ENCODE assay signal across 8 cellular contexts in the genomic region with DNA sequence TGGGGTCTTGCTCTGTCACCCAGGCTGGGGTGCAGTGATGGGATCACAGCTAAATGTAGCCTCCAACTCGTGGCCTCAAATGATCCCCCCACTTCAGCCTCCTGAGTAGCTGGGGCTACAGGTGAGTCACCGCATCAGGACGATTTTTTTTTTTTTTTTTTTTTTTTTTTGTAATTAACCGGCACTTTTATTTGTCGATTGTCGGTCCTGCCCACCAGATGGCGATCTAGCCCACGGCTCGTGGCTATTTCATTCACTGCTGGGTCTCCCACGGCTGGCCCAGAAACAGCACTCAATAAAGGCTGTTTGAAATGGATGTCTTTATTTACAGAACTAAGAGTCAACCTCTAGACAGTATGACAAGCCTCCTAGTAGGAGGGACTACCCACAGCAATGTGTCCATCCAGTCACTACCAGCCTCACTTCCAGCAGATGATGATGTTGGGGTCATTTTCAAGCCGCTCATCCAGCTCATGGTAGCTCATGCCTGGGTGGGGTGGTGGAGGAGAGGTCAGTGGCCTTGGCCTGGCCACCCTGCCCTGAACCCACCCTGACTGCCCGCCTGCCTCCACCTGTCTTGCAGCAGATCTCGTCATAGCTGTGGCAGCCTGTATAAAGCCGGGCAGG. TPM values are rescaled to one million over a fixed set of nuclear protein-coding genes. Genes with fewer than 3 reads are reported as not detected.
DNase-seq lines count a peak whose midpoint lies in the region; ATAC-seq, FAIRE-seq and TF ChIP-seq lines count a peak whose summit lies in the region.

No MANE protein-coding gene starts in this region.

- peaks cover 3% of the 10 kb centered on the region; the same call in 1 of the 2 replicates for H3K4me1 ChIP-seq in GM23338 (ENCODE audit: insufficient read depth)
- H3K4me1 ChIP-seq in testis = peaks cover 24% of the 10 kb centered on the region

- H3K4me1 Mint-ChIP-seq in GM23338 (peaks cover 16% of the 10 kb centered on the region), naive B cell (peaks cover 28 to 70% (median 69%) of the 10 kb centered on the region in 3 donors)

- H3K4me3 ChIP-seq in GM23338 (no peak overlapping the region), testis (no peak overlapping the region)

- H3K36me3 Mint-ChIP-seq in GM23338 (ENCODE audit: low read depth) (peaks cover 7% of the 10 kb centered on the region; the same call in 1 of the 3 replicates), naive B cell (no peaks in the 10 kb centered on the region)

- no peaks in the 10 kb centered on the region for H3K36me3 ChIP-seq in GM23338 (ENCODE audit: insufficient read depth)
- H3K36me3 ChIP-seq in testis (ENCODE audit: low read depth, missing control alignments) = no peaks in the 10 kb centered on the region

- no peak for ATAC-seq in GM23338
- ATAC-seq in naive B cell (ENCODE audit: low read depth in 2 of 2) = peak; percentile 13 to 17
- no peak for ATAC-seq in GM21447 (IDR thresholded peaks at IDR 0.05; ENCODE audit: unreplicated experiment)

- H4K20me1 ChIP-seq in GM23338 (replicated peaks; ENCODE audit: insufficient read depth) = no peaks in the 10 kb centered on the region

- no peak for TF ChIP-seq POLR2A in testis (IDR thresholded peaks at IDR 0.05)

- H2AFZ ChIP-seq in GM23338 = no peak overlapping the region

- H3K4me3 Mint-ChIP-seq in GM23338 (no peak overlapping the region), naive B cell (peak overlapping the region in 5 of 8 donors; percentile 22 to 66 (median 34))

- H3K9me3 Mint-ChIP-seq in GM23338 (no peaks in the 10 kb centered on the region), naive B cell (no peaks in the 10 kb centered on the region)

- peak; percentile 82 for FAIRE-seq in endometrium (lab: Jason Lieb, UNC)

- intact Hi-C loops in testis (cut with DNase I; ENCODE audit: low total_unique reads) = no loop called here

- TF ChIP-seq CTCF in AG09319 (IDR thresholded peaks at IDR 0.05; ENCODE audit: low read depth, low read length) (peak; percentile 65), GM23338 (conservative IDR thresholded peaks at IDR 0.05; ENCODE audit: low read depth in 2 of 2) (peak; percentile 68 to 76), testis (IDR thresholded peaks at IDR 0.05) (peak; percentile 44 to 54 (median 50))

- H3K27ac Mint-ChIP-seq in GM23338 (no peak overlapping the region), naive B cell (peak overlapping the region in 3 of 6 donors; percentile 26 to 65 (median 52))

- H3K27me3 Mint-ChIP-seq in GM23338 (ENCODE audit: insufficient read depth, low read depth, poor library complexity) (peaks cover 40% of the 10 kb centered on the region), naive B cell (no peaks in the 10 kb centered on the region)

- H3K27me3 ChIP-seq in GM23338 (ENCODE audit: insufficient read depth) = peaks cover 36% of the 10 kb centered on the region
- no peaks in the 10 kb centered on the region for H3K27me3 ChIP-seq in testis

- 0 out of 2 replicates have a peak, but pooled peaks cover 8% of the 10 kb centered on the region for H3F3A ChIP-seq in GM23338 (replicated peaks; ENCODE audit: low read depth)

- 31 to 36% methylated on average over 11 to 14 of the region's 14 CpGs for WGBS in testis, 2 donors

- no peak overlapping the region for H3K4me2 ChIP-seq in GM23338

- no peaks in the 10 kb centered on the region for H3K79me2 ChIP-seq in GM23338 (replicated peaks; ENCODE audit: insufficient read depth)

- DNase-seq in AG09319 (ENCODE audit: extremely low read depth, low read depth) (peak; percentile 41), GM23338 (ENCODE audit: low spot score) (peak; percentile 83), naive B cell (peak; percentile 72), testis (peak; percentile 79)
- peak; percentile 42 for DNase-seq in NK-92 treated with Interleukin-12 subunit alpha and Interleukin-12 subunit beta, amount 100 ng/mL, for 24 hours (lab: John Stamatoyannopoulos, UW)
- peak; percentile 47 to 57 for DNase-seq in activated CD8-positive, alpha-beta memory T cell treated with anti-CD3 and anti-CD28 coated beads for 1 hour (ENCODE audit: extremely low read depth in 1 of 2, low read depth in 1 of 2)

- H3K27ac ChIP-seq in GM23338 (ENCODE audit: low read depth) (no peak overlapping the region), testis (no peak overlapping the region)

- H3K9me3 ChIP-seq in testis = no peaks in the 10 kb centered on the region

- H3K9me2 ChIP-seq in GM23338 (ENCODE audit: insufficient read depth) = no peaks in the 10 kb centered on the region

TF ChIP-seq in GM23338, 12 proteins besides CTCF, POLR2A, EP300 and RAD21:
- TF ChIP-seq STAT1 (IDR thresholded peaks at IDR 0.05; ENCODE audit: unreplicated experiment) = no peak

RNA-seq across cellular contexts. Expression of a gene that starts 1.8 kb away (rescaled TPM):
- 0.31 TPM in 2 replicates for total RNA-seq in GM23338 (2014; rRNA removed; shearing (Covaris generic))
- polyA plus RNA-seq in GM23338 (2016; fragmentation: Nextera tagmentation; extraction: Ambion mirVana) = 0.24 and 0.29 TPM in 2 replicates
- under 1 TPM in 1 of 6 donors, not detected in 5; 0.53 TPM for polyA plus RNA-seq in naive B cell (ENCODE audit: low read depth in 6 of 6)
- total RNA-seq in testis = 100 to 1,000 TPM; 241 to 335 TPM
- polyA plus RNA-seq in testis (ENCODE audit: insufficient read depth, low read depth, low replicate concordance) = 763 TPM

RNA-seq across cellular contexts. Expression of a gene that starts 3.3 kb away (rescaled TPM):
- 22.3 and 35.6 TPM in 2 replicates for total RNA-seq in GM23338 (2014; rRNA removed; shearing (Covaris generic))
- polyA plus RNA-seq in GM23338 (2016; fragmentation: Nextera tagmentation; extraction: Ambion mirVana) (27.7 and 31.7 TPM in 2 replicates), naive B cell (ENCODE audit: low read depth in 6 of 6) (10 to 100 TPM; 17.9 to 31.8 (median 23.7) TPM), testis (ENCODE audit: insufficient read depth, low read depth, low replicate concordance) (28.0 TPM)
- 10 to 100 TPM; 26.9 to 29.2 TPM for total RNA-seq in testis

RNA-seq across cellular contexts. Expression of a gene that starts 3.4 kb away (rescaled TPM):
- total RNA-seq in GM23338 (2014; rRNA removed; shearing (Covaris generic)) = 11.5 and 18.2 TPM in 2 replicates
- 10.0 and 10.1 TPM in 2 replicates for polyA plus RNA-seq in GM23338 (2016; fragmentation: Nextera tagmentation; extraction: Ambion mirVana)
- polyA plus RNA-seq in naive B cell (ENCODE audit: low read depth in 6 of 6) = 10 to 100 TPM; 55.4 to 75.9 (median 65.2) TPM
- 10 to 100 TPM; 18.9 to 21.1 TPM for total RNA-seq in testis
- 16.0 TPM for polyA plus RNA-seq in testis (ENCODE audit: insufficient read depth, low read depth, low replicate concordance)

RNA-seq across cellular contexts. Expression of a gene that starts 6.7 kb away (rescaled TPM):
- total RNA-seq in GM23338 (2014; rRNA removed; shearing (Covaris generic)) = 12.8 and 15.7 TPM in 2 replicates
- polyA plus RNA-seq in GM23338 (2016; fragmentation: Nextera tagmentation; extraction: Ambion mirVana) (9.6 TPM in 2 replicates), naive B cell (ENCODE audit: low read depth in 6 of 6) (100 to 1,000 TPM in 2 of 6 donors, 10 to 100 TPM in 4; 71.9 to 147 (median 89.9) TPM), testis (ENCODE audit: insufficient read depth, low read depth, low replicate concordance) (60.1 TPM)
- 10 to 100 TPM; 50.0 to 52.2 TPM for total RNA-seq in testis

RNA-seq across cellular contexts. Expression of a gene that starts 12.0 kb away (rescaled TPM):
- 41.9 and 49.2 TPM in 2 replicates for total RNA-seq in GM23338 (2014; rRNA removed; shearing (Covaris generic))
- polyA plus RNA-seq in GM23338 (2016; fragmentation: Nextera tagmentation; extraction: Ambion mirVana) (17.8 and 19.3 TPM in 2 replicates), naive B cell (ENCODE audit: low read depth in 6 of 6) (10 to 100 TPM; 24.5 to 34.1 (median 31.6) TPM), testis (ENCODE audit: insufficient read depth, low read depth, low replicate concordance) (37.6 TPM)
- 10 to 100 TPM; 63.2 to 72.4 TPM for total RNA-seq in testis

Comparison
In these comparisons a context has a peak if more than half of its experiments do, and no peak if none do; other contexts are left out.
1. ATAC-seq: peak in naive B cell (2 of 2); none in GM23338 (single experiment) and GM21447 (single experiment).
2. RNA of a gene that starts 1.8 kb away (polyA plus RNA-seq): 763 TPM in testis (single experiment); 0.24 to 0.29 TPM in GM23338 and 0.53 TPM in naive B cell; every median in the first group is over 100 times any median in the second.
3. Peak in every context shown above with its lines, with median percentiles within 50 percentile points of each other: DNase-seq and CTCF ChIP-seq.